1 cellular context compared by ENCODE assay signal in genomic region chr15:64795921-64796320, GRCh38. TPM values are rescaled to one million over a fixed set of nuclear protein-coding genes. Genes with fewer than 3 reads are reported as not detected.
"Had no signal": no experiment of that assay in that cellular context is flagged by ENCODE, and none has a peak within 500 bp of the region (broad histone marks: within the 10 kb centered on the region; RNA-seq: fewer than 3 reads in every experiment).

No MANE protein-coding gene starts in this region.

RNA-seq across cellular contexts. Expression of gene RBPMS2, which starts 20.5 kb away (rescaled TPM):
- total RNA-seq: temporal lobe had no signal
